In genomic region chr2:102141011-102141914, GRCh38 we compare ENCODE assay signal across 11 cellular contexts. TPM values are rescaled to one million over a fixed set of nuclear protein-coding genes. Genes with fewer than 3 reads are reported as not detected.
DNase-seq lines count a peak whose midpoint lies in the region; ATAC-seq and TF ChIP-seq lines count a peak whose summit lies in the region.
"Had no signal": no experiment of that assay in that cellular context is flagged by ENCODE, and none has a peak within 500 bp of the region (broad histone marks: within the 10 kb centered on the region; RNA-seq: fewer than 3 reads in every experiment).

No MANE protein-coding gene starts in this region.

- 64% methylated on average over 5 of the region's 13 CpGs for WGBS in right lobe of liver (ENCODE audit: insufficient coverage, low coverage, low lambda C conversion rate, missing lambda C conversion rate)
- WGBS in suprapubic skin: 63% methylated on average over 13 of the region's 13 CpGs

- H3K4me3 Mint-ChIP-seq in HFFc6: peak overlapping the region; percentile 89
- H3K4me3 Mint-ChIP-seq in chondrocyte (ENCODE audit: unreplicated experiment): peak overlapping the region; percentile 79

- H3K9me3 ChIP-seq in right lobe of liver (peaks cover 0 to 12% (median 0%) of the 10 kb centered on the region in 4 donors), suprapubic skin (no peaks in the 10 kb centered on the region)

- H3K9me3 Mint-ChIP-seq in HFFc6 (peaks cover 30% of the 10 kb centered on the region), chondrocyte (ENCODE audit: low read depth) (peaks cover 11% of the 10 kb centered on the region)

- H3K27me3 Mint-ChIP-seq in HFFc6 (ENCODE audit: insufficient read depth) (peaks cover 2% of the 10 kb centered on the region), chondrocyte (ENCODE audit: low read depth) (no peaks in the 10 kb centered on the region)

- TF ChIP-seq EP300 in suprapubic skin (IDR thresholded peaks at IDR 0.05): no peak

- no peak for TF ChIP-seq POLR2A in right lobe of liver (IDR thresholded peaks at IDR 0.05)
- TF ChIP-seq POLR2A in suprapubic skin (IDR thresholded peaks at IDR 0.05): no peak

- peaks cover 0 to 6% (median 1%) of the 10 kb centered on the region in 4 donors for H3K36me3 ChIP-seq in right lobe of liver
- H3K36me3 ChIP-seq in suprapubic skin: peaks cover 7% of the 10 kb centered on the region

- peak; percentile 87 for DNase-seq in HFFc6
- DNase-seq in chondrocyte (ENCODE audit: low spot score): no peak
- peak in 1 of 3 donors; percentile 48 for DNase-seq in right lobe of liver
- DNase-seq in suprapubic skin (ENCODE audit: low spot score in 2 of 2): no peak
- no peak for DNase-seq in retina
- DNase-seq in NCI-H748 treated with DMSO at 0.1 percent for 48 hours (lab: John Stamatoyannopoulos, UW): no peak
- DNase-seq: cerebellar nuclear complex; NCI-H2081; stimulated activated naive CD8-positive, alpha-beta T cell treated with anti-CD3 and anti-CD28 coated beads, Interleukin-15, amount 100 ng/mL, for 72 hours; T-helper 9 cell had no signal

- H3K27ac ChIP-seq in right lobe of liver (peak overlapping the region; percentile 86 to 89 (median 87)), suprapubic skin (peak overlapping the region; percentile 95)

- H3K36me3 Mint-ChIP-seq in HFFc6 (ENCODE audit: low read depth): peaks cover 32% of the 10 kb centered on the region
- H3K36me3 Mint-ChIP-seq in chondrocyte (ENCODE audit: low read depth): peaks cover 6% of the 10 kb centered on the region

- H3K27me3 ChIP-seq in right lobe of liver: no peaks in the 10 kb centered on the region
- H3K27me3 ChIP-seq in suprapubic skin: no peaks in the 10 kb centered on the region

- peak overlapping the region; percentile 84 for H3K27ac Mint-ChIP-seq in HFFc6
- H3K27ac Mint-ChIP-seq in chondrocyte (ENCODE audit: unreplicated experiment): peak overlapping the region; percentile 45

- H3K4me1 Mint-ChIP-seq in HFFc6 (ENCODE audit: low read depth): peaks cover 55% of the 10 kb centered on the region
- H3K4me1 Mint-ChIP-seq in chondrocyte (ENCODE audit: low read depth): peaks cover 50% of the 10 kb centered on the region

- H3K4me1 ChIP-seq in right lobe of liver (peaks cover 0 to 10% (median 3%) of the 10 kb centered on the region in 4 donors), suprapubic skin (peaks cover 23% of the 10 kb centered on the region)

- H3K4me3 ChIP-seq in right lobe of liver: peak overlapping the region in 2 of 3 donors; percentile 60
- peak overlapping the region; percentile 70 for H3K4me3 ChIP-seq in suprapubic skin

- ATAC-seq in right lobe of liver (peak; percentile 2 to 39 (median 20)), HG03460 (IDR thresholded peaks at IDR 0.05; ENCODE audit: unreplicated experiment) (no peak)
- ATAC-seq: stimulated activated naive CD8-positive, alpha-beta T cell treated with anti-CD3 and anti-CD28 coated beads, Interleukin-15, amount 100 ng/mL, for 72 hours had no signal

- TF ChIP-seq CTCF in HFFc6 (IDR thresholded peaks at IDR 0.05) (no peak), chondrocyte (IDR thresholded peaks at IDR 0.05) (no peak), right lobe of liver (IDR thresholded peaks at IDR 0.05) (no peak), suprapubic skin (IDR thresholded peaks at IDR 0.05) (no peak)

- intact Hi-C loops in right lobe of liver (cut with DNase I): no loop called here

RNA-seq across cellular contexts. Expression of gene IL1R1, which starts 1.3 kb away (rescaled TPM):
- total RNA-seq in HFFc6 (2021; fragmentation: NEBNext Ultra II Directional; extraction: Animal tissue kit (Norgen Biotek cat#: 25700)): 10 to 100 TPM; 13.8 to 25.0 (median 22.9) TPM
- 22.0 to 53.7 TPM (median 22.9 TPM) in 3 replicates for total RNA-seq in chondrocyte
- 10 to 100 TPM; 40.8 to 67.6 (median 52.2) TPM for total RNA-seq in right lobe of liver
- total RNA-seq in suprapubic skin: 10 to 100 TPM; 52.1 to 90.0 (median 58.8) TPM

RNA-seq across cellular contexts. Expression of gene IL1RL2, which starts 45.6 kb away (rescaled TPM):
- total RNA-seq in HFFc6 (2021; fragmentation: NEBNext Ultra II Directional; extraction: Animal tissue kit (Norgen Biotek cat#: 25700)): not detected
- total RNA-seq in chondrocyte: 0.07 to 0.46 TPM in 2 of 3 replicates, not detected in the other
- total RNA-seq in right lobe of liver: 1 to 10 TPM; 1.2 to 3.1 (median 2.3) TPM
- total RNA-seq in suprapubic skin: 10 to 100 TPM in 3 of 4 donors, 1 to 10 TPM in 1; 7.0 to 15.9 (median 12.0) TPM
